In the genomic region with DNA sequence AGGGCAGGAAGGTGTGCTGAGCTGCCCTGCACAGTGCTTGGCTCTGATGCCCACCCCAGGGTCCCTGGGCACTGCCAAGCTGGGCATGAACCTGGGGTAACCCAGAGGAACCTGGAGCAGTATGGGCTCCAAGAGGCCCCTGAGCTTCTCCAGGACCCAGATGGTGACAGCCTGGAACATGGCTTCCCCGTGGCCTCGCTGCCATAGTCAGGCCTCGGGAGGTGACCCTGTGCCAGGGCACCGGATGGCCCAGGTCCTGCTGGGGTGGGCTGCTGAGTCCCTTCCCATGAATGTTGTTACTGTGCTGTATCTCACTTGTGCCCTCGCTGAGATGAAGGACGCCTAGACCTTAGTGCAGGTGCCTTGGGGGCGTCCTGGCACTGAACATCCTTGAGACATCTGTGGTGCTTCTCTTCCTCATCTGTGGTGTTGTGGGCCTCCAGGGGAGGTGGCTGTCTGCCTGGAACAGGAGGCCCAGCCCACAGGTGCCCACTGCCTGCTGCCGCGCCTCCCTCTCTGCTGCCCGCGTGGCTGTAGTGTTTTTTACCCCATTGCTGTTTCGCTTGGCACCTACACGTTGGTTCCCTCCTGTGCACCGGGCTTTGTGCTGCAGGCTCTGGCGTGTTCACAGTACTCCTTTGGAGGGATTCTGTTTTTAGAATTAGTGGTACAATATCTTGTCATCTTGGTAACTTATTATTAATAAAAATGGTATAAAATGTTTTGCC, we compare ENCODE assay signal across 19 cellular contexts.
A peak's percentile ranks its signal among the peaks of the same experiment; 100 is the strongest.
DNase-seq lines count a peak whose midpoint lies in the region; ATAC-seq, FAIRE-seq and TF ChIP-seq lines count a peak whose summit lies in the region.
"Had no signal": no experiment of that assay in that cellular context is flagged by ENCODE, and none has a peak within 500 bp of the region (broad histone marks: within the 10 kb centered on the region; RNA-seq: fewer than 3 reads in every experiment).

No MANE protein-coding gene starts in this region.

- in situ Hi-C loops in IMR-90 (cut with MboI; ENCODE audit: low sequenced_read_pairs) = no loop called here

- H3K4me1 Mint-ChIP-seq in activated T-cell treated with anti-CD3 and anti-CD28 coated beads, Interleukin-2, amount 50 U/mL, for 24 hours (ENCODE audit: low read depth) = no peaks in the 10 kb centered on the region
- H3K4me1 Mint-ChIP-seq in activated T-cell treated with anti-CD3 and anti-CD28 coated beads, Interleukin-2, amount 50 U/mL, for 4 hours (ENCODE audit: low read depth) = no peaks in the 10 kb centered on the region
- H3K4me1 Mint-ChIP-seq: B cell had no signal

- H3K27me3 ChIP-seq in IMR-90 (ENCODE audit: control insufficient read depth, insufficient read depth, low read length) = peaks cover 2% of the 10 kb centered on the region; the same call in 1 of the 2 replicates

- H3K4ac ChIP-seq in IMR-90 (ENCODE audit: low read depth, low read length) = no peak overlapping the region

- H3K4me1 ChIP-seq in IMR-90 (ENCODE audit: control insufficient read depth, insufficient read depth, low read length) = no peaks in the 10 kb centered on the region
- H3K4me1 ChIP-seq in kidney (ENCODE audit: control insufficient read depth in 1 of 2, insufficient read depth in 1 of 2, low read depth in 1 of 2, low read length in 2 of 2) = no peaks in the 10 kb centered on the region
- H3K4me1 ChIP-seq: Caco-2 had no signal

- POLR2A ChIA-PET in IMR-90 (lab: Charles Lee; ENCODE audit: unreplicated experiment) = no interaction called here

- no peak overlapping the region for H3K14ac ChIP-seq in IMR-90 (replicated peaks; ENCODE audit: low read depth, low read length)

- DNase-seq in activated T-cell treated with anti-CD3 and anti-CD28 coated beads, Interleukin-2, amount 50 U/mL, for 24 hours = peak; percentile 16
- DNase-seq in activated T-cell treated with anti-CD3 and anti-CD28 coated beads, Interleukin-2, amount 50 U/mL, for 4 hours = no peak
- DNase-seq in IMR-90 (no peak), kidney (peak; percentile 37), islet precursor cell (no peak), NOMO-1 (lab: John Stamatoyannopoulos, UW; ENCODE audit: unreplicated experiment in 2 of 2) (no peak)
- no peak for DNase-seq in activated effector memory CD4-positive, alpha-beta T cell treated with Interleukin-2 at 50 U/mL for 16 hours
- DNase-seq: Caco-2; CD4-positive, alpha-beta T cell; DMS153; DMS79; GF-D8; GOT3; H7; HFFc6 had no signal

- TF ChIP-seq RAD21 in IMR-90 (IDR thresholded peaks at IDR 0.05; ENCODE audit: low read length) = no peak

- H4K91ac ChIP-seq in IMR-90 (ENCODE audit: insufficient read depth, low read depth, low read length) = no peak overlapping the region

- H3K56ac ChIP-seq in IMR-90 (ENCODE audit: extremely low read depth, insufficient read depth, low read length) = no peak overlapping the region

- no peak overlapping the region for H3K4me3 Mint-ChIP-seq in activated T-cell treated with anti-CD3 and anti-CD28 coated beads, Interleukin-2, amount 50 U/mL, for 24 hours
- H3K4me3 Mint-ChIP-seq in activated T-cell treated with anti-CD3 and anti-CD28 coated beads, Interleukin-2, amount 50 U/mL, for 4 hours = no peak overlapping the region
- H3K4me3 Mint-ChIP-seq: B cell; CD4-positive, alpha-beta T cell; HFFc6 had no signal

- no peak overlapping the region for H2BK5ac ChIP-seq in IMR-90 (ENCODE audit: low read depth, low read length, poor library complexity, severe bottlenecking)

- H3K79me1 ChIP-seq in IMR-90 (ENCODE audit: low read depth in 1 of 2, low read length in 2 of 2) = no peaks in the 10 kb centered on the region

- TF ChIP-seq CTCF in IMR-90 (conservative IDR thresholded peaks at IDR 0.05; ENCODE audit: low read depth, low read length) = no peak
- TF ChIP-seq CTCF in kidney (IDR thresholded peaks at IDR 0.05; ENCODE audit: borderline replicate concordance, extremely low read depth, insufficient read depth) = no peak

- WGBS in IMR-90 (ENCODE audit: extremely low coverage in 2 of 2, insufficient read length in 1 of 2), 2 experiments = 78% methylated on average over 6 of the region's 15 CpGs; no CpG with 5 or more reads in 1 of the 2 experiments

- no peak overlapping the region for H3K23ac ChIP-seq in IMR-90 (ENCODE audit: low read depth, low read length)

- no peak overlapping the region for H2BK20ac ChIP-seq in IMR-90 (ENCODE audit: low read depth, low read length)

- H3K36me3 ChIP-seq in IMR-90 (ENCODE audit: control insufficient read depth, insufficient read depth, low read length) (no peaks in the 10 kb centered on the region), kidney (ENCODE audit: control insufficient read depth in 1 of 2, insufficient read depth in 2 of 2, low read length in 2 of 2) (no peaks in the 10 kb centered on the region)

- peaks cover 3% of the 10 kb centered on the region for H3K27me3 Mint-ChIP-seq in activated T-cell treated with anti-CD3 and anti-CD28 coated beads, Interleukin-2, amount 50 U/mL, for 24 hours
- H3K27me3 Mint-ChIP-seq in activated T-cell treated with anti-CD3 and anti-CD28 coated beads, Interleukin-2, amount 50 U/mL, for 4 hours (ENCODE audit: low read depth) = no peaks in the 10 kb centered on the region
- H3K27me3 Mint-ChIP-seq: B cell; CD4-positive, alpha-beta T cell had no signal

- no peak overlapping the region for H3K27ac ChIP-seq in IMR-90 (ENCODE audit: insufficient read depth, low read length)
- H3K27ac ChIP-seq in kidney (ENCODE audit: low read depth in 2 of 2, low read length in 2 of 2) = no peak overlapping the region
- H3K27ac ChIP-seq: C4-2B had no signal

- dilution Hi-C loops in IMR-90 (cut with HindIII; ENCODE audit: low sequenced_read_pairs, unreplicated experiment) = no loop called here

- no peak overlapping the region for H3K27ac Mint-ChIP-seq in activated T-cell treated with anti-CD3 and anti-CD28 coated beads, Interleukin-2, amount 50 U/mL, for 24 hours
- H3K27ac Mint-ChIP-seq: B cell; CD4-positive, alpha-beta T cell; HFFc6 had no signal

- no peaks in the 10 kb centered on the region; the same call in 1 of the 2 replicates for H4K20me1 ChIP-seq in IMR-90 (ENCODE audit: insufficient read depth, low read length)

- no peak overlapping the region for H3K4me3 ChIP-seq in IMR-90 (ENCODE audit: insufficient read depth, low read depth, low read length)
- no peak overlapping the region for H3K4me3 ChIP-seq in kidney (ENCODE audit: low read length in 2 of 2)

- CTCF ChIA-PET in IMR-90 (lab: Yijun Ruan, JAX) = no interaction called here

- no peak overlapping the region for H2BK15ac ChIP-seq in IMR-90 (ENCODE audit: low read depth, low read length)

- H3K9me3 Mint-ChIP-seq in activated T-cell treated with anti-CD3 and anti-CD28 coated beads, Interleukin-2, amount 50 U/mL, for 24 hours = peaks cover 3% of the 10 kb centered on the region
- H3K9me3 Mint-ChIP-seq in activated T-cell treated with anti-CD3 and anti-CD28 coated beads, Interleukin-2, amount 50 U/mL, for 4 hours = no peaks in the 10 kb centered on the region
- H3K9me3 Mint-ChIP-seq: CD4-positive, alpha-beta T cell; HFFc6 had no signal

- H3K18ac ChIP-seq in IMR-90 (ENCODE audit: low read depth, low read length) = no peak overlapping the region

- ATAC-seq in activated T-cell treated with anti-CD3 and anti-CD28 coated beads, Interleukin-2, amount 50 U/mL, for 4 hours = no peak
- no peak for ATAC-seq in IMR-90 (ENCODE audit: low read depth)
- ATAC-seq: HCT116, HepG2 had no signal

- peak overlapping the region; percentile 23 for H2AFZ ChIP-seq in IMR-90 (replicated peaks; ENCODE audit: low read length, poor library complexity)

- no peak overlapping the region for H2BK120ac ChIP-seq in IMR-90 (ENCODE audit: low read depth, low read length)

- no peaks in the 10 kb centered on the region for H3K36me3 Mint-ChIP-seq in activated T-cell treated with anti-CD3 and anti-CD28 coated beads, Interleukin-2, amount 50 U/mL, for 24 hours (ENCODE audit: low read depth)
- no peaks in the 10 kb centered on the region for H3K36me3 Mint-ChIP-seq in activated T-cell treated with anti-CD3 and anti-CD28 coated beads, Interleukin-2, amount 50 U/mL, for 4 hours (ENCODE audit: insufficient read depth)

- intact Hi-C loops in IMR-90 (cut with micrococcal nuclease) = no loop called here
- intact Hi-C loops in kidney (cut with DNase I) = no loop called here

- no peak overlapping the region for H4K8ac ChIP-seq in IMR-90 (ENCODE audit: low read depth in 2 of 2, low read length in 2 of 2)

- peak overlapping the region; percentile 28 for H2AK9ac ChIP-seq in IMR-90 (replicated peaks; ENCODE audit: low read depth, low read length, poor library complexity)

- H3K9me3 ChIP-seq in IMR-90 (ENCODE audit: control insufficient read depth, insufficient read depth, low read length) (no peaks in the 10 kb centered on the region), kidney (ENCODE audit: control insufficient read depth in 1 of 2, low read length in 2 of 2) (no peaks in the 10 kb centered on the region)
- H3K9me3 ChIP-seq: Caco-2 had no signal

- H4K5ac ChIP-seq in IMR-90 (ENCODE audit: low read depth, low read length) = no peak overlapping the region

- no peak overlapping the region for H2AK5ac ChIP-seq in IMR-90 (ENCODE audit: low read depth, low read length)

- H3K9ac ChIP-seq in IMR-90 (ENCODE audit: low read depth, low read length) (no peak overlapping the region), kidney (ENCODE audit: low read length in 2 of 2) (no peak overlapping the region)

- no peaks in the 10 kb centered on the region; the same call in 1 of the 2 replicates for H3K9me1 ChIP-seq in IMR-90 (ENCODE audit: insufficient read depth, low read length)

- FAIRE-seq in kidney (lab: Jason Lieb, UNC) = no peak
- FAIRE-seq: HepG2 had no signal

- no peak for TF ChIP-seq POLR2A in IMR-90 (IDR thresholded peaks at IDR 0.05; ENCODE audit: low read depth, low read length)

- no peak overlapping the region for H3K4me2 ChIP-seq in IMR-90 (ENCODE audit: low read depth, low read length)

- no TSS peak for BruUV-seq in IMR-90 (replicated peaks; lab: Mats Ljungman, UMichigan)

TF ChIP-seq in IMR-90, 13 proteins besides CTCF, POLR2A, EP300 and RAD21:
- TF ChIP-seq SMC3 (IDR thresholded peaks at IDR 0.05; ENCODE audit: low read depth, low read length) = no peak
- no peak for TF ChIP-seq RCOR1 (IDR thresholded peaks at IDR 0.05; ENCODE audit: insufficient replicate concordance, low read length)
- no peak for TF ChIP-seq MAZ (IDR thresholded peaks at IDR 0.05; ENCODE audit: borderline replicate concordance, low read depth, low read length)
- no peak for TF ChIP-seq NFE2L2 (IDR thresholded peaks at IDR 0.05; ENCODE audit: low read depth, low read length)
- TF ChIP-seq MAFK (IDR thresholded peaks at IDR 0.05; ENCODE audit: low read depth, low read length) = no peak
- no peak for TF ChIP-seq MXI1 (IDR thresholded peaks at IDR 0.05; ENCODE audit: borderline replicate concordance, low read depth, low read length)

Comparison
In these comparisons a context has a peak if more than half of its experiments do, and no peak if none do; other contexts are left out.
1. DNase-seq: peak in activated T-cell treated with anti-CD3 and anti-CD28 coated beads, Interleukin-2, amount 50 U/mL, for 24 hours (single experiment) and kidney (single experiment); none in activated T-cell treated with anti-CD3 and anti-CD28 coated beads, Interleukin-2, amount 50 U/mL, for 4 hours (single experiment), IMR-90 (single experiment), activated effector memory CD4-positive, alpha-beta T cell treated with Interleukin-2 at 50 U/mL for 16 hours (single experiment), islet precursor cell (single experiment) and NOMO-1 (0 of 2).